Comparison of ENCODE assay signal across 14 cellular contexts in the genomic region with DNA sequence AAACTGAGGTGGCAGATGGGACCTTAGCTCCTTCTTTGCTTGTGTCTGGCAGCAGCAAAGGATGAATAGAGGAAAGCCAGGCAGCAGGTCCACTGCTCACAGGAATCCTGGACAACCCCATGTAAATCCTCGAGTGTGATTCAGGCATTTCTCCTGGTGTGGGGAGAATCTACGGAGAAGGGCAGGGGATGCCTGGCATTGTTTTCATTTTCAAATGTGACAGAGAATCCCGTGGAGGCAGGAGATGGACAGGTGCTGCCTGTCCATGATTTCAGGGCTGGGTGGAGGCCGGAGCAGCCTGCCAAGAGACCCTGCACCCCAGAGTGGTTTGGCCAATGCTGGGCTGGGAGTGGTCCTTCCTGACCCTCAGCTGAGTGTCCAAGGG. TPM values are rescaled to one million over a fixed set of nuclear protein-coding genes. Genes with fewer than 3 reads are reported as not detected.
DNase-seq lines count a peak whose midpoint lies in the region; ATAC-seq and TF ChIP-seq lines count a peak whose summit lies in the region.
"Had no signal": no experiment of that assay in that cellular context is flagged by ENCODE, and none has a peak within 500 bp of the region (broad histone marks: within the 10 kb centered on the region; RNA-seq: fewer than 3 reads in every experiment).

No MANE protein-coding gene starts in this region.

- DNase-seq in AG04450 (ENCODE audit: low read depth, low spot score) (no peak), RWPE1 (ENCODE audit: low spot score) (no peak), fibroblast of pulmonary artery (ENCODE audit: low read depth) (no peak), psoas muscle (no peak), NCI-H1930 (lab: John Stamatoyannopoulos, UW) (no peak), CD1c-positive myeloid dendritic cell (ENCODE audit: extremely low spot score) (no peak), SW480 (ENCODE audit: low spot score) (no peak), midbrain (lab: John Stamatoyannopoulos, UW) (no peak)
- DNase-seq: activated CD4-positive, alpha-beta T cell treated with anti-CD3 and anti-CD28 coated beads, Interleukin-2, amount 50 U/mL, for 4 hours; cerebellar nuclear complex; effector memory CD8-positive, alpha-beta T cell had no signal

- intact Hi-C loops in psoas muscle (cut with DNase I): loop anchor here in 1 of 2 donors (5.0 kb wide), 2 partner anchors 71 to 131 kb away; no protein-coding TSS in a partner anchor

- H3K27ac ChIP-seq in AG04450 (ENCODE audit: low read depth, low read length) (no peak overlapping the region), RWPE1 (peak overlapping the region; percentile 87), psoas muscle (no peak overlapping the region)
- H3K27ac ChIP-seq: WERI-Rb-1 had no signal

- no peak for ATAC-seq in psoas muscle
- ATAC-seq: effector memory CD8-positive, alpha-beta T cell had no signal

- H3K9me3 ChIP-seq in AG04450 (ENCODE audit: control insufficient read depth, insufficient read depth, low read length) (no peaks in the 10 kb centered on the region; the same call in 1 of the 2 replicates), psoas muscle (no peaks in the 10 kb centered on the region)

- no peak for TF ChIP-seq CTCF in AG04450 (IDR thresholded peaks at IDR 0.05; ENCODE audit: low read depth, low read length)
- no peak for TF ChIP-seq CTCF in RWPE1 (conservative IDR thresholded peaks at IDR 0.05; ENCODE audit: low read depth)
- TF ChIP-seq CTCF in fibroblast of pulmonary artery (IDR thresholded peaks at IDR 0.05; ENCODE audit: low read length, missing control alignments): no peak
- no peak for TF ChIP-seq CTCF in psoas muscle (IDR thresholded peaks at IDR 0.05)

- H3K36me3 ChIP-seq in psoas muscle (ENCODE audit: insufficient read depth in 1 of 2, low read depth in 1 of 2): no peaks in the 10 kb centered on the region
- H3K36me3 ChIP-seq: WERI-Rb-1 had no signal

- no peaks in the 10 kb centered on the region for H3K4me1 ChIP-seq in psoas muscle

- POLR2A ChIA-PET in AG04450 (lab: Yijun Ruan, JAX) (interaction anchor here (0.6 to 1.4 kb wide), 4 partner anchors 14 to 117 kb away, joined by 4 to 8 read pairs (median 5); partner anchors contain the start of gene ATG7), RWPE1 (lab: Yijun Ruan, JAX; ENCODE audit: low non-redundant PET) (no interaction called here)

- H3K27me3 ChIP-seq in AG04450 (ENCODE audit: control insufficient read depth, insufficient read depth, low read length) (no peaks in the 10 kb centered on the region), psoas muscle (ENCODE audit: insufficient read depth in 3 of 3, low read length in 2 of 3) (peaks cover 0 to 56% (median 8%) of the 10 kb centered on the region in 3 donors)

- H3K4me3 ChIP-seq in AG04450 (ENCODE audit: low read depth, low read length) (peak overlapping the region; percentile 85), fibroblast of pulmonary artery (replicated peaks; ENCODE audit: low read depth, low read length) (peak overlapping the region; percentile 84), psoas muscle (peak overlapping the region; percentile 67)

- CTCF ChIA-PET in AG04450 (lab: Charles Lee) (interaction anchor here (0.6 to 7.7 kb wide), 18 partner anchors 9 to 678 kb away, joined by 3 to 112 read pairs (median 4); no protein-coding TSS in a partner anchor), RWPE1 (lab: Yijun Ruan, JAX) (interaction anchor here (0.5 to 2.3 kb wide), 4 partner anchors 60 to 179 kb away, joined by 3 to 18 read pairs (median 8); no protein-coding TSS in a partner anchor)

- WGBS in psoas muscle, 3 donors: 44 to 52% (median 49%) methylated on average over 4 of the region's 4 CpGs

RNA-seq across cellular contexts. Expression of gene HRH1, which starts 1.7 kb away (rescaled TPM):
- 24.6 and 25.4 TPM in 2 replicates for polyA plus RNA-seq in AG04450 (2011; rRNA removed)
- polyA minus RNA-seq in AG04450 (2011; rRNA and poly(A)+ RNA removed): 38.4 and 45.9 TPM in 2 replicates
- total RNA-seq in psoas muscle: 1 to 10 TPM in 3 of 4 donors, under 1 TPM in 1; 0.53 to 1.5 (median 1.3) TPM
- 1 to 10 TPM in 1 of 3 donors, under 1 TPM in 2; 0.29 to 1.2 (median 0.42) TPM for polyA plus RNA-seq in psoas muscle
- total RNA-seq: GM23338, neural crest cell had no signal
- polyA plus RNA-seq: GM23338 had no signal

Comparison
In these comparisons a context has a peak if more than half of its experiments do, and no peak if none do; other contexts are left out.
1. RNA of gene HRH1, which starts 1.7 kb away (polyA plus RNA-seq): 24.6 to 25.4 TPM in AG04450; 0.29 to 1.2 TPM in psoas muscle; every median in the first group is over 10 times any median in the second.
2. Peak in every context shown above with its lines, with median percentiles within 50 percentile points of each other: H3K4me3 ChIP-seq.